In genomic region chr15:88897142-88897455, GRCh38 we compare ENCODE assay signal across 10 cellular contexts. TPM values are rescaled to one million over a fixed set of nuclear protein-coding genes. Genes with fewer than 3 reads are reported as not detected.
DNase-seq lines count a peak whose midpoint lies in the region; ATAC-seq, FAIRE-seq and TF ChIP-seq lines count a peak whose summit lies in the region.
"Had no signal": no experiment of that assay in that cellular context is flagged by ENCODE, and none has a peak within 500 bp of the region (broad histone marks: within the 10 kb centered on the region; RNA-seq: fewer than 3 reads in every experiment).

No MANE protein-coding gene starts in this region.

- POLR2A ChIA-PET in WTC11 (lab: Charles Lee) = interaction anchor here (1.5 kb wide), 1 partner anchor 91 kb away, joined by 4 read pairs; no protein-coding TSS in a partner anchor

- peak overlapping the region; percentile 58 for H3K4me2 ChIP-seq in keratinocyte (ENCODE audit: control insufficient read depth, extremely low read depth, insufficient read depth, low read depth, low read length)

- peak overlapping the region; percentile 76 for H2AFZ ChIP-seq in keratinocyte (ENCODE audit: control insufficient read depth, low read length)

- H3K27me3 Mint-ChIP-seq in WTC11 (ENCODE audit: low read depth) = 0 out of 2 replicates have a peak, but pooled peaks cover 2% of the 10 kb centered on the region
- peaks cover 4 to 27% of the 10 kb centered on the region in 2 donors for H3K27me3 Mint-ChIP-seq in stimulated activated naive B cell treated with anti-CD40 and anti-IgM and Interleukin-4, amounts not matched to agents 10 μg/mL and 1 μg/mL and 100 μg/mL, for 72 hours

- peaks cover 36% of the 10 kb centered on the region for H3K36me3 Mint-ChIP-seq in WTC11
- no peaks in the 10 kb centered on the region for H3K36me3 Mint-ChIP-seq in stimulated activated naive B cell treated with anti-CD40 and anti-IgM and Interleukin-4, amounts not matched to agents 10 μg/mL and 1 μg/mL and 100 μg/mL, for 72 hours
- H3K36me3 Mint-ChIP-seq: mesothelial cell of epicardium had no signal

- H3K4me3 ChIP-seq in keratinocyte (ENCODE audit: control insufficient read depth in 2 of 3, extremely low read depth in 1 of 3, insufficient read depth in 2 of 3, low read depth in 1 of 3, low read length in 3 of 3) (peak overlapping the region in 1 of 3 experiments; percentile 19), stomach smooth muscle (ENCODE audit: low read length in 2 of 2) (peak overlapping the region; percentile 40 to 49)

- no peak for DNase-seq in activated CD4-positive, CD25-positive, alpha-beta regulatory T cell (lab: John Stamatoyannopoulos, UW)
- no peak for DNase-seq in WTC11 (ENCODE audit: low spot score)
- DNase-seq in keratinocyte (ENCODE audit: low read depth, low spot score) = no peak
- DNase-seq in stimulated activated naive B cell treated with anti-CD40 and anti-IgM and Interleukin-4, amounts not matched to agents 10 μg/mL and 1 μg/mL and 100 μg/mL, for 72 hours = no peak
- DNase-seq in MV-4-11 (lab: John Stamatoyannopoulos, UW) = no peak
- no peak for DNase-seq in stimulated activated CD8-positive, alpha-beta memory T cell treated with anti-CD3 and anti-CD28 coated beads, Interleukin-4, amount 100 ng/mL, for 48 hours

- no peaks in the 10 kb centered on the region for H4K20me1 ChIP-seq in keratinocyte (ENCODE audit: control insufficient read depth, extremely low read depth, insufficient read depth, low read length)

- CTCF ChIA-PET in WTC11 (lab: Charles Lee) = interaction anchor here (0.6 to 4.2 kb wide), 6 partner anchors 8 to 123 kb away, joined by 3 to 64 read pairs (median 4); no protein-coding TSS in a partner anchor

- peak; percentile 1 to 3 for ATAC-seq in activated CD4-positive, CD25-positive, alpha-beta regulatory T cell treated with anti-CD3 and anti-CD28 coated beads, Interleukin-2, amount 50 U/mL, for 24 hours
- no peak for ATAC-seq in WTC11
- ATAC-seq in stimulated activated naive B cell treated with anti-CD40 and anti-IgM and Interleukin-4, amounts not matched to agents 10 μg/mL and 1 μg/mL and 100 μg/mL, for 72 hours (replicated peaks) = no peak

- H3K27me3 ChIP-seq in keratinocyte (ENCODE audit: control insufficient read depth, extremely low read depth, insufficient read depth, low read length) (no peaks in the 10 kb centered on the region), stomach smooth muscle (ENCODE audit: control insufficient read depth in 1 of 2, insufficient read depth in 2 of 2, low read length in 2 of 2) (peaks cover 14 to 23% of the 10 kb centered on the region in 2 donors)

- H3K27ac Mint-ChIP-seq in WTC11 = no peak overlapping the region
- no peak overlapping the region for H3K27ac Mint-ChIP-seq in stimulated activated naive B cell treated with anti-CD40 and anti-IgM and Interleukin-4, amounts not matched to agents 10 μg/mL and 1 μg/mL and 100 μg/mL, for 72 hours

- H3K36me3 ChIP-seq in keratinocyte (ENCODE audit: control insufficient read depth in 2 of 2, extremely low read depth in 1 of 2, insufficient read depth in 2 of 2, low read length in 2 of 2) (peaks cover 0 to 2% of the 10 kb centered on the region in 2 experiments), stomach smooth muscle (ENCODE audit: control insufficient read depth in 2 of 2, insufficient read depth in 2 of 2, low read length in 2 of 2) (peaks cover 0 to 4% of the 10 kb centered on the region in 2 donors)

- H3K4me1 ChIP-seq in keratinocyte (ENCODE audit: control insufficient read depth, extremely low read depth, insufficient read depth, low read length) (peaks cover 24% of the 10 kb centered on the region), stomach smooth muscle (ENCODE audit: control insufficient read depth, insufficient read depth, low read length) (peaks cover 31% of the 10 kb centered on the region)

- no peaks in the 10 kb centered on the region for H3K9me3 Mint-ChIP-seq in WTC11
- no peaks in the 10 kb centered on the region for H3K9me3 Mint-ChIP-seq in stimulated activated naive B cell treated with anti-CD40 and anti-IgM and Interleukin-4, amounts not matched to agents 10 μg/mL and 1 μg/mL and 100 μg/mL, for 72 hours
- H3K9me3 Mint-ChIP-seq: mesothelial cell of epicardium had no signal

- FAIRE-seq in keratinocyte (lab: Jason Lieb, UNC) = no peak
- FAIRE-seq: TTC549 had no signal

- no peaks in the 10 kb centered on the region for H3K9me1 ChIP-seq in keratinocyte (ENCODE audit: control insufficient read depth, extremely low read depth, insufficient read depth, low read length)

- H3K9ac ChIP-seq in keratinocyte (ENCODE audit: control insufficient read depth, extremely low read depth, insufficient read depth, low read length) (peak overlapping the region; percentile 28), stomach smooth muscle (ENCODE audit: low read length in 2 of 2) (peak overlapping the region; percentile 43 to 58)

- dilution Hi-C loops in keratinocyte (cut with MboI; ENCODE audit: extremely low pct_ligation_motif_present, low sequenced_read_pairs) = no loop called here

- no peak for TF ChIP-seq CTCF in WTC11 (IDR thresholded peaks at IDR 0.05)
- no peak for TF ChIP-seq CTCF in keratinocyte (optimal IDR thresholded peaks at IDR 0.05 in 1 of 3, IDR thresholded peaks at IDR 0.05 in 1 of 3, conservative IDR thresholded peaks at IDR 0.05 in 1 of 3; ENCODE audit: extremely low read depth in 1 of 3, insufficient read depth in 2 of 3, low read length in 3 of 3)

- H3K27ac ChIP-seq in keratinocyte (ENCODE audit: control insufficient read depth, insufficient read depth, low read length) (no peak overlapping the region), stomach smooth muscle (ENCODE audit: low read length) (peak overlapping the region; percentile 41)

- no peaks in the 10 kb centered on the region for H3K9me3 ChIP-seq in keratinocyte (ENCODE audit: control insufficient read depth, low read depth, low read length)
- H3K9me3 ChIP-seq in stomach smooth muscle (ENCODE audit: control insufficient read depth in 2 of 2, low read length in 2 of 2) = no peaks in the 10 kb centered on the region

- H3K79me2 ChIP-seq in keratinocyte (ENCODE audit: control insufficient read depth, insufficient read depth, low read length) = no peaks in the 10 kb centered on the region

- H3K4me3 Mint-ChIP-seq in WTC11 = no peak overlapping the region
- H3K4me3 Mint-ChIP-seq in stimulated activated naive B cell treated with anti-CD40 and anti-IgM and Interleukin-4, amounts not matched to agents 10 μg/mL and 1 μg/mL and 100 μg/mL, for 72 hours = no peak overlapping the region
- H3K4me3 Mint-ChIP-seq: mesothelial cell of epicardium had no signal

- H3K4me1 Mint-ChIP-seq in WTC11 = peaks cover 52% of the 10 kb centered on the region
- peaks cover 12 to 33% of the 10 kb centered on the region in 2 donors for H3K4me1 Mint-ChIP-seq in stimulated activated naive B cell treated with anti-CD40 and anti-IgM and Interleukin-4, amounts not matched to agents 10 μg/mL and 1 μg/mL and 100 μg/mL, for 72 hours

TF ChIP-seq in WTC11, 78 proteins besides CTCF, POLR2A, EP300 and RAD21 (continues in another document):
- TF ChIP-seq EMX1 (CRISPR knock-in tag; IDR thresholded peaks at IDR 0.05) (no peak), ZMAT4 (CRISPR knock-in tag; IDR thresholded peaks at IDR 0.05) (no peak), ATF6 (CRISPR knock-in tag; IDR thresholded peaks at IDR 0.05) (no peak), SP1 (CRISPR knock-in tag; conservative IDR thresholded peaks at IDR 0.05) (no peak), ELF4 (CRISPR knock-in tag; IDR thresholded peaks at IDR 0.05; ENCODE audit: low read depth) (no peak)

RNA-seq across cellular contexts. Expression of gene HAPLN3, which starts 1.8 kb away (rescaled TPM):
- total RNA-seq in WTC11 (2021) = 50.6 to 65.9 TPM (median 65.2 TPM) in 3 replicates
- polyA plus RNA-seq in keratinocyte = 1.4 to 2.2 TPM (median 1.4 TPM) in 3 replicates
- polyA plus RNA-seq in keratinocyte (2011; ENCODE audit: low read depth) = 2.4 TPM
- polyA plus RNA-seq in keratinocyte (2011; cell fraction: cytosol; rRNA removed) = 0.47 and 0.87 TPM in 2 replicates
- polyA plus RNA-seq in keratinocyte (2011; cell fraction: nucleus; rRNA removed) = 4.2 and 6.1 TPM in 2 replicates
- polyA plus RNA-seq in keratinocyte (2012; ENCODE audit: low replicate concordance) = 2.1 and 5.0 TPM in 2 replicates
- polyA minus RNA-seq in keratinocyte = 0.43 to 0.66 TPM (median 0.61 TPM) in 3 replicates
- polyA minus RNA-seq in keratinocyte (2011; cell fraction: cytosol; rRNA and poly(A)+ RNA removed) = not detected
- 1.6 and 2.2 TPM in 2 replicates for polyA minus RNA-seq in keratinocyte (2011; cell fraction: nucleus; rRNA and poly(A)+ RNA removed)

RNA-seq across cellular contexts. Expression of gene MFGE8, which starts 16.1 kb away (rescaled TPM):
- 719 to 847 TPM (median 814 TPM) in 3 replicates for total RNA-seq in WTC11 (2021)
- 55.3 to 107 TPM (median 85.1 TPM) in 3 replicates for polyA plus RNA-seq in keratinocyte
- 72.7 TPM for polyA plus RNA-seq in keratinocyte (2011; ENCODE audit: low read depth)
- 42.4 and 64.9 TPM in 2 replicates for polyA plus RNA-seq in keratinocyte (2011; cell fraction: cytosol; rRNA removed)
- 226 and 275 TPM in 2 replicates for polyA plus RNA-seq in keratinocyte (2011; cell fraction: nucleus; rRNA removed)
- 71.2 and 126 TPM in 2 replicates for polyA plus RNA-seq in keratinocyte (2012; ENCODE audit: low replicate concordance)
- polyA minus RNA-seq in keratinocyte = 62.5 to 78.0 TPM (median 74.5 TPM) in 3 replicates
- 74.8 TPM for polyA minus RNA-seq in keratinocyte (2011; cell fraction: cytosol; rRNA and poly(A)+ RNA removed)
- 107 and 168 TPM in 2 replicates for polyA minus RNA-seq in keratinocyte (2011; cell fraction: nucleus; rRNA and poly(A)+ RNA removed)

Comparison
In these comparisons a context has a peak if more than half of its experiments do, and no peak if none do; other contexts are left out.
1. ATAC-seq: peak in activated CD4-positive, CD25-positive, alpha-beta regulatory T cell treated with anti-CD3 and anti-CD28 coated beads, Interleukin-2, amount 50 U/mL, for 24 hours (2 of 2); none in WTC11 (single experiment) and stimulated activated naive B cell treated with anti-CD40 and anti-IgM and Interleukin-4, amounts not matched to agents 10 μg/mL and 1 μg/mL and 100 μg/mL, for 72 hours (0 of 2).